1 cellular context compared by ENCODE assay signal in genomic region chr9:114369567-114370240, GRCh38.
TF ChIP-seq lines count a peak whose summit lies in the region.

No MANE protein-coding gene starts in this region.

TF ChIP-seq in GM12878, 131 proteins besides CTCF, POLR2A, EP300 and RAD21:
- no peak for TF ChIP-seq E4F1 (IDR thresholded peaks at IDR 0.05; ENCODE audit: borderline replicate concordance, partially characterized antibody)
- no peak for TF ChIP-seq USF1 (IDR thresholded peaks at IDR 0.05; ENCODE audit: borderline replicate concordance, extremely low read length, insufficient read depth, low read depth, low read length)
- 0 out of 2 replicates have a peak, but pooled peaks have one; percentile 36 for TF ChIP-seq POLR2AphosphoS5 (IDR thresholded peaks at IDR 0.05; ENCODE audit: low read length)
- TF ChIP-seq KLF5 (IDR thresholded peaks at IDR 0.05; ENCODE audit: partially characterized antibody) = no peak
- TF ChIP-seq NBN (IDR thresholded peaks at IDR 0.05) = 0 out of 2 replicates have a peak, but pooled peaks have one; percentile 39
- peak; percentile 94 for TF ChIP-seq HDGF (IDR thresholded peaks at IDR 0.05)
- TF ChIP-seq IRF5 (IDR thresholded peaks at IDR 0.05; ENCODE audit: borderline replicate concordance) = no peak
- no peak for TF ChIP-seq YBX1 (IDR thresholded peaks at IDR 0.05)
- no peak for TF ChIP-seq NR2C2 (IDR thresholded peaks at IDR 0.05; ENCODE audit: borderline replicate concordance, control insufficient read depth, insufficient read length, low read depth)
- TF ChIP-seq SUPT20H (IDR thresholded peaks at IDR 0.05; ENCODE audit: borderline replicate concordance, control insufficient read depth, low read depth, low read length) = no peak
